Comparison of ENCODE assay signal across 9 cellular contexts in the genomic region with DNA sequence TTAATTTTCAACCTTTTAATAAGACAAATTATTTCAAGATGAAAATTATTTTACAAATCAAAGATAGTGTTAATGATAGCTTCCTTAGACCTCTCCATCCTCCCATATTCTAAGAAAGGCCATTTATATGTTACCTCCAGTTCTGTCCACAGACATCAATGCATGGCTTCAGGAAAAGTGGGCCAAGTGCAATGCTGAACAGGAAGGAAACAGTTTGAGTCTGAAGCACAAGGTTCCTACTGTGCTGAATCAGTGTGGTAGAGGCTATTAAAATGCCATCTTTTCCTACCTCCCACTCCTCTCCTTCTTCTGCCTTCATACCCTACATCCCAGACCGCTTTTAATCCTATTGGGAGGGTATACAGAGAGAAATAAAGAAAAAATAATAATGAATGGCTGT.
DNase-seq lines count a peak whose midpoint lies in the region; TF ChIP-seq lines count a peak whose summit lies in the region.
"Had no signal": no experiment of that assay in that cellular context is flagged by ENCODE, and none has a peak within 500 bp of the region (broad histone marks: within the 10 kb centered on the region; RNA-seq: fewer than 3 reads in every experiment).

No MANE protein-coding gene starts in this region.

- no peaks in the 10 kb centered on the region for H3K9me3 Mint-ChIP-seq in H9

- H3K27ac ChIP-seq in OCI-LY7 (ENCODE audit: low read depth, low read length, poor library complexity, severe bottlenecking), result peak overlapping the region; percentile 51
- H3K27ac ChIP-seq in H9 (ENCODE audit: insufficient read length, low read depth, low read length), result no peak overlapping the region
- H3K27ac ChIP-seq: neutrophil had no signal

- no CpG with 5 or more reads among the region's 1 CpG for WGBS in H9 (ENCODE audit: extremely low coverage, insufficient read length, low lambda C conversion rate)

- CTCF ChIA-PET in OCI-LY7 (lab: Charles Lee; ENCODE audit: unreplicated experiment), result interaction anchor here (0.9 to 1.2 kb wide), 2 partner anchors 20 to 24 kb away, joined by 3 read pairs; no protein-coding TSS in a partner anchor

- no peak overlapping the region for H3K4ac ChIP-seq in H9 (ENCODE audit: low read depth, low read length)

- no peak overlapping the region for H2BK12ac ChIP-seq in H9 (ENCODE audit: insufficient read length, low read depth, low read length)

- H3K14ac ChIP-seq in H9 (ENCODE audit: insufficient read depth, low read length), result no peak overlapping the region

- DNase-seq in COLO829 (ENCODE audit: low spot score) (peak; percentile 23), OCI-LY7 (ENCODE audit: low spot score) (peak; percentile 6), choroid plexus epithelial cell (ENCODE audit: low read depth) (peak; percentile 33), pons (ENCODE audit: low spot score) (peak; percentile 29), islet precursor cell (no peak), NCI-H748 (lab: John Stamatoyannopoulos, UW; ENCODE audit: unreplicated experiment) (no peak), H9 (no peak), NOMO-1 treated with dmso at 0.1 percent for 144 hours (lab: John Stamatoyannopoulos, UW; ENCODE audit: unreplicated experiment) (no peak)

- no peaks in the 10 kb centered on the region for H3K27me3 ChIP-seq in H9 (ENCODE audit: insufficient read depth, low read length)
- H3K27me3 ChIP-seq: neutrophil had no signal

- no peak overlapping the region for H3K23ac ChIP-seq in H9 (ENCODE audit: insufficient read length, low read depth, low read length)

- no peaks in the 10 kb centered on the region for H3K36me3 Mint-ChIP-seq in H9 (ENCODE audit: insufficient read depth in 1 of 3, low read depth in 3 of 3)

- peak overlapping the region; percentile 58 for H3K4me2 ChIP-seq in OCI-LY7 (ENCODE audit: low read length)
- H3K4me2 ChIP-seq in H9 (ENCODE audit: insufficient read depth, insufficient read length, low read length), result no peak overlapping the region

- no peaks in the 10 kb centered on the region for H3K79me1 ChIP-seq in H9 (ENCODE audit: insufficient read depth, low read depth, low read length, poor library complexity, severe bottlenecking)

- H3K56ac ChIP-seq in H9 (ENCODE audit: insufficient read length, low read depth, low read length), result no peak overlapping the region

- H3K9ac ChIP-seq in H9 (ENCODE audit: extremely low read depth, insufficient read length, low read length), result no peak overlapping the region

- intact Hi-C loops in OCI-LY7 (cut with micrococcal nuclease; ENCODE audit: unreplicated experiment), result loop anchor here (2.0 kb wide), 2 partner anchors 23 to 41 kb away; no protein-coding TSS in a partner anchor

- no peak overlapping the region for H2AK5ac ChIP-seq in H9 (ENCODE audit: insufficient read length, low read length)

- peak overlapping the region in 1 of 3 experiments; percentile 17; a peak in 2 of 7 replicates for H3K27ac Mint-ChIP-seq in H9

- no peaks in the 10 kb centered on the region for H3K36me3 ChIP-seq in OCI-LY7 (ENCODE audit: insufficient read depth, low read length)
- H3K36me3 ChIP-seq: neutrophil had no signal

- no peaks in the 10 kb centered on the region for H3K79me2 ChIP-seq in OCI-LY7 (ENCODE audit: insufficient read depth, low read depth, low read length)
- no peaks in the 10 kb centered on the region for H3K79me2 ChIP-seq in H9 (ENCODE audit: insufficient read depth, low read length)

- H3K18ac ChIP-seq in H9 (ENCODE audit: insufficient read length, low read depth, low read length), result no peak overlapping the region

- H4K5ac ChIP-seq in H9 (ENCODE audit: insufficient read length, low read depth, low read length), result no peak overlapping the region

- no peak overlapping the region for H2BK20ac ChIP-seq in H9 (ENCODE audit: low read depth, low read length, poor library complexity, severe bottlenecking)

- POLR2A ChIA-PET in OCI-LY7 (lab: Charles Lee), result interaction anchor here (0.6 to 5.8 kb wide), 13 partner anchors 7 to 219 kb away, joined by 3 to 34 read pairs (median 4); no protein-coding TSS in a partner anchor

- H3K4me1 ChIP-seq in OCI-LY7 (ENCODE audit: insufficient read depth, low read length, poor library complexity, severe bottlenecking), result peaks cover 36% of the 10 kb centered on the region
- H3K4me1 ChIP-seq in H9 (ENCODE audit: insufficient read depth, low read length), result peaks cover 17% of the 10 kb centered on the region; the same call in 1 of the 2 replicates

- H4K20me1 ChIP-seq in OCI-LY7 (ENCODE audit: insufficient read depth, low read length) (no peaks in the 10 kb centered on the region), H9 (ENCODE audit: control insufficient read depth, insufficient read depth, insufficient read length) (no peaks in the 10 kb centered on the region)

- H3K4me1 Mint-ChIP-seq in H9, result peaks cover 31 to 43% of the 10 kb centered on the region in 2 experiments

- H3T11ph ChIP-seq in H9 (ENCODE audit: low read length), result no peak overlapping the region

- no peaks in the 10 kb centered on the region for H3K9me2 ChIP-seq in OCI-LY7 (ENCODE audit: insufficient read depth, low read length)

- no peak overlapping the region for H2BK5ac ChIP-seq in H9 (ENCODE audit: insufficient read length, low read length)

- no peak overlapping the region for H3K4me3 Mint-ChIP-seq in H9

- peak overlapping the region; percentile 96 for H2AFZ ChIP-seq in OCI-LY7 (ENCODE audit: low read length)
- H2AFZ ChIP-seq in H9 (ENCODE audit: low read length), result no peak overlapping the region

- H3K27me3 Mint-ChIP-seq in H9 (ENCODE audit: low read depth), result no peaks in the 10 kb centered on the region

- H4K8ac ChIP-seq in H9 (replicated peaks; ENCODE audit: insufficient read length, low read depth, low read length), result no peak overlapping the region

- no peak overlapping the region for H4K91ac ChIP-seq in H9 (ENCODE audit: insufficient read length, low read depth, low read length)

- no peak overlapping the region for H2BK120ac ChIP-seq in H9 (ENCODE audit: low read depth, low read length, poor library complexity, severe bottlenecking)

- H3K9me3 ChIP-seq in OCI-LY7 (ENCODE audit: low read length) (no peaks in the 10 kb centered on the region), H9 (ENCODE audit: control insufficient read depth, low read depth, low read length) (no peaks in the 10 kb centered on the region)
- H3K9me3 ChIP-seq: neutrophil had no signal

- H3K4me3 ChIP-seq in OCI-LY7 (ENCODE audit: low read depth, low read length, poor library complexity, severe bottlenecking), result no peak overlapping the region
- no peak overlapping the region for H3K4me3 ChIP-seq in choroid plexus epithelial cell (ENCODE audit: low read depth, low read length)

- BruUV-seq in OCI-LY7 (replicated peaks; lab: Mats Ljungman, UMichigan), result no TSS peak

- TF ChIP-seq CTCF in OCI-LY7 (conservative IDR thresholded peaks at IDR 0.05; ENCODE audit: low read length) (no peak), choroid plexus epithelial cell (conservative IDR thresholded peaks at IDR 0.05; ENCODE audit: low read depth, low read length) (no peak), H9 (conservative IDR thresholded peaks at IDR 0.05) (no peak)

- H2BK15ac ChIP-seq in H9 (ENCODE audit: low read depth, low read length), result no peak overlapping the region

- peaks cover 2% of the 10 kb centered on the region for H3K23me2 ChIP-seq in H9 (ENCODE audit: insufficient read length, low read depth, low read length, poor library complexity, severe bottlenecking)

Comparison
In these comparisons a context has a peak if more than half of its experiments do, and no peak if none do; other contexts are left out.
1. DNase-seq: peak in COLO829 (single experiment), OCI-LY7 (single experiment), choroid plexus epithelial cell (single experiment) and pons (single experiment); none in islet precursor cell (single experiment), NCI-H748 (single experiment), H9 (single experiment) and NOMO-1 treated with dmso at 0.1 percent for 144 hours (single experiment).